ENCODE assay signal across 20 cellular contexts in the genomic region with DNA sequence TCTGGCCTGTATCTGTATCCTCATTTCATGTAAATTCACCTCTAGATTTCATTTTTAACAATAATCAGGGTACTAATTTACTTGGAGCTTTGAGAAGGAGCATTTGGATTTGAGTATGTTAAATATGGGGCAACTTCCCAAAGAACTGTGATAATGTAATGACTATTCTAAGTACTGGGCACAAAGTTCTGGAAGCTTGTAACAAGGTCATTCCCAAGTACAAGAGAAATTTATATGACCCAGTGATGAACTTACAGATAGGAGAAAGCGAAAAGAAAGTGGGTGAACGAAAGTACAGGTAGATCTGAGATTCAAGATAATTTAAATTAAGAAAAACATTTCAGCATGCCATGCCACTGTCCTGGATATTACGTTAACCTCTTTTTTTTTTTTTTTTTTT.
DNase-seq lines count a peak whose midpoint lies in the region; ATAC-seq and TF ChIP-seq lines count a peak whose summit lies in the region.
"Had no signal": no experiment of that assay in that cellular context is flagged by ENCODE, and none has a peak within 500 bp of the region (broad histone marks: within the 10 kb centered on the region; RNA-seq: fewer than 3 reads in every experiment).

No MANE protein-coding gene starts in this region.

- intact Hi-C loops in Right ventricle myocardium superior (cut with DNase I) (no loop called here), right cardiac atrium (cut with DNase I) (no loop called here), gastrocnemius medialis (cut with DNase I; ENCODE audit: low total_unique reads) (no loop called here), posterior cingulate gyrus (cut with DNase I) (no loop called here)

- TF ChIP-seq POLR2A in gastrocnemius medialis (IDR thresholded peaks at IDR 0.05) = no peak

- peaks cover 2% of the 10 kb centered on the region for H3K4me1 ChIP-seq in right cardiac atrium (ENCODE audit: control insufficient read depth, insufficient read depth, low read length)
- no peaks in the 10 kb centered on the region; the same call in 1 of the 2 replicates for H3K4me1 ChIP-seq in HEK293 (ENCODE audit: control insufficient read depth, insufficient read depth, low read length)
- H3K4me1 ChIP-seq in parathyroid adenoma = peaks cover 12% of the 10 kb centered on the region
- peaks cover 30 to 60% of the 10 kb centered on the region in 2 donors for H3K4me1 ChIP-seq in gastrocnemius medialis
- H3K4me1 ChIP-seq: Caco-2 had no signal

- no peaks in the 10 kb centered on the region for H3K27me3 ChIP-seq in right cardiac atrium (ENCODE audit: control insufficient read depth, insufficient read depth)
- no peaks in the 10 kb centered on the region for H3K27me3 ChIP-seq in parathyroid adenoma (ENCODE audit: control insufficient read depth, insufficient read depth, low read length)
- H3K27me3 ChIP-seq in gastrocnemius medialis = no peaks in the 10 kb centered on the region
- H3K27me3 ChIP-seq: BLaER1 had no signal

- H3K36me3 ChIP-seq in HEK293 (ENCODE audit: control insufficient read depth in 2 of 2, insufficient read depth in 1 of 2, low read length in 2 of 2) (no peaks in the 10 kb centered on the region), parathyroid adenoma (ENCODE audit: control insufficient read depth, insufficient read depth, low read length) (no peaks in the 10 kb centered on the region), gastrocnemius medialis (no peaks in the 10 kb centered on the region)

- CTCF ChIA-PET in HEK293 (lab: Yijun Ruan, JAX) = no interaction called here

- H3K9me3 ChIP-seq in right cardiac atrium (ENCODE audit: control insufficient read depth, low read length) (no peaks in the 10 kb centered on the region), HEK293 (ENCODE audit: control insufficient read depth, insufficient read depth, low read depth, low read length) (no peaks in the 10 kb centered on the region), parathyroid adenoma (ENCODE audit: control insufficient read depth, low read length) (no peaks in the 10 kb centered on the region), gastrocnemius medialis (no peaks in the 10 kb centered on the region)
- H3K9me3 ChIP-seq: BLaER1, Caco-2 had no signal

- peak; percentile 56 for ATAC-seq in Right ventricle myocardium superior (ENCODE audit: poor library complexity)
- no peak for ATAC-seq in right cardiac atrium
- peak; percentile 56 to 85 for ATAC-seq in gastrocnemius medialis
- ATAC-seq: CD8-positive, alpha-beta T cell; GM12878 had no signal

- H3K4me2 ChIP-seq in parathyroid adenoma (ENCODE audit: low read length) = peak overlapping the region; percentile 0
- H3K4me2 ChIP-seq: BLaER1 had no signal

- DNase-seq in Right ventricle myocardium superior (no peak), right cardiac atrium (no peak), gastrocnemius medialis (no peak), posterior cingulate gyrus (no peak), NCI-H526 (lab: John Stamatoyannopoulos, UW) (no peak), SW 1271 (lab: John Stamatoyannopoulos, UW) (no peak)
- DNase-seq: Caco-2; CD4-positive, CD25-positive, alpha-beta regulatory T cell; CD8-positive, alpha-beta T cell; DMS153; DND-41; GM23248; H7; HCEC 1CT had no signal

- in situ Hi-C loops in gastrocnemius medialis (cut with MboI; ENCODE audit: low sequenced_read_pairs in 4 of 4) = no loop called here

- peak overlapping the region; percentile 20 for H2AFZ ChIP-seq in parathyroid adenoma
- H2AFZ ChIP-seq: GM23248 had no signal

- H3K79me2 ChIP-seq in parathyroid adenoma = no peaks in the 10 kb centered on the region

- no peak for TF ChIP-seq CTCF in HEK293 (tag by site-specific recombination; IDR thresholded peaks at IDR 0.05)
- no peak for TF ChIP-seq CTCF in parathyroid adenoma (IDR thresholded peaks at IDR 0.05)
- no peak for TF ChIP-seq CTCF in gastrocnemius medialis (IDR thresholded peaks at IDR 0.05 in 4 of 5, conservative IDR thresholded peaks at IDR 0.05 in 1 of 5)

- H3K27ac ChIP-seq in right cardiac atrium (ENCODE audit: low read length) (no peak overlapping the region), HEK293 (ENCODE audit: extremely low read depth, low read depth, low read length) (no peak overlapping the region), parathyroid adenoma (peak overlapping the region; percentile 69), gastrocnemius medialis (peak overlapping the region; percentile 48 to 91 (median 61))
- H3K27ac ChIP-seq: 22Rv1, BLaER1, C4-2B, GM23248 had no signal

- WGBS in right cardiac atrium = 83% methylated on average over 3 of the region's 3 CpGs

- POLR2A ChIA-PET in HEK293 (lab: Yijun Ruan, JAX) = no interaction called here

- H3K4me3 ChIP-seq in right cardiac atrium (ENCODE audit: low read length) (no peak overlapping the region), HEK293 (ENCODE audit: low read depth, low read length) (no peak overlapping the region), parathyroid adenoma (ENCODE audit: low read depth, low read length) (no peak overlapping the region), gastrocnemius medialis (peak overlapping the region in 1 of 4 donors; percentile 28)
- H3K4me3 ChIP-seq: BLaER1, GM12878, GM23248 had no signal

- no peak overlapping the region for H3K9ac ChIP-seq in parathyroid adenoma
- H3K9ac ChIP-seq: BLaER1, GM23248 had no signal

TF ChIP-seq in HEK293, 187 proteins besides CTCF, POLR2A, EP300 and RAD21:
- TF ChIP-seq MYNN (tag by site-specific recombination; IDR thresholded peaks at IDR 0.05; ENCODE audit: borderline replicate concordance) (no peak), PRDM1 (tag by site-specific recombination; IDR thresholded peaks at IDR 0.05) (peak; percentile 54)
TF ChIP-seq in HEK293: peak in this region for 1.

Comparison
In these comparisons a context has a peak if more than half of its experiments do, and no peak if none do; other contexts are left out.
1. ATAC-seq: peak in Right ventricle myocardium superior (single experiment) and gastrocnemius medialis (2 of 2); none in right cardiac atrium (0 of 2).
2. H3K27ac ChIP-seq: peak in parathyroid adenoma (single experiment) and gastrocnemius medialis (4 of 4); none in right cardiac atrium (single experiment) and HEK293 (single experiment).